In genomic region chr1:59549903-59550302, GRCh38 we compare ENCODE assay signal across 15 cellular contexts.
DNase-seq lines count a peak whose midpoint lies in the region; ATAC-seq and TF ChIP-seq lines count a peak whose summit lies in the region.
"Had no signal": no experiment of that assay in that cellular context is flagged by ENCODE, and none has a peak within 500 bp of the region (broad histone marks: within the 10 kb centered on the region; RNA-seq: fewer than 3 reads in every experiment).

No MANE protein-coding gene starts in this region.

- H3K4me3 ChIP-seq in esophagus squamous epithelium = no peak overlapping the region
- H3K4me3 ChIP-seq: SJSA1 had no signal

- H3K4me1 ChIP-seq in esophagus squamous epithelium = peaks cover 0 to 7% (median 4%) of the 10 kb centered on the region in 3 donors
- H3K4me1 ChIP-seq: SJSA1 had no signal

- H3K4me1 Mint-ChIP-seq in stimulated activated naive B cell treated with anti-CD40 and anti-IgM and Interleukin-4, amounts not matched to agents 10 μg/mL and 1 μg/mL and 100 μg/mL, for 72 hours = peaks cover 3 to 9% of the 10 kb centered on the region in 2 donors

- ATAC-seq in omental fat pad (ENCODE audit: low FRiP score) (peak; percentile 75), HG02840 (IDR thresholded peaks at IDR 0.05; ENCODE audit: low FRiP score, unreplicated experiment) (no peak)
- no peak for ATAC-seq in stimulated activated naive B cell treated with anti-CD40 and anti-IgM and Interleukin-4, amounts not matched to agents 10 μg/mL and 1 μg/mL and 100 μg/mL, for 72 hours (replicated peaks)

- H3K36me3 ChIP-seq in esophagus squamous epithelium = no peaks in the 10 kb centered on the region
- H3K36me3 ChIP-seq: SJSA1 had no signal

- H3K4me3 Mint-ChIP-seq in stimulated activated naive B cell treated with anti-CD40 and anti-IgM and Interleukin-4, amounts not matched to agents 10 μg/mL and 1 μg/mL and 100 μg/mL, for 72 hours = no peak overlapping the region
- H3K4me3 Mint-ChIP-seq: activated CD4-positive, alpha-beta memory T cell treated with anti-CD3 and anti-CD28 coated beads, Interleukin-2, amount 10 ng/mL, durations not matched to agents 7 days and 5 days; immature natural killer cell; type B pancreatic cell had no signal

- peak; percentile 69 for DNase-seq in AG08395 (ENCODE audit: low spot score)
- DNase-seq in NOMO-1 treated with dmso at 0.1 percent for 144 hours (lab: John Stamatoyannopoulos, UW; ENCODE audit: unreplicated experiment) = peak; percentile 54
- no peak for DNase-seq in esophagus squamous epithelium (lab: John Stamatoyannopoulos, UW)
- no peak for DNase-seq in omental fat pad (ENCODE audit: low spot score)
- DNase-seq in SK-N-DZ (ENCODE audit: low spot score) = no peak
- DNase-seq in stimulated activated naive B cell treated with anti-CD40 and anti-IgM and Interleukin-4, amounts not matched to agents 10 μg/mL and 1 μg/mL and 100 μg/mL, for 72 hours = no peak
- DNase-seq in KG1 (lab: John Stamatoyannopoulos, UW) = no peak
- DNase-seq: activated CD4-positive, alpha-beta memory T cell treated with anti-CD3 and anti-CD28 coated beads, Interleukin-2, amount 10 ng/mL, durations not matched to agents 7 days and 5 days; GDM1; GOT3; immature natural killer cell; Karpas-422 had no signal

- H3K36me3 Mint-ChIP-seq in stimulated activated naive B cell treated with anti-CD40 and anti-IgM and Interleukin-4, amounts not matched to agents 10 μg/mL and 1 μg/mL and 100 μg/mL, for 72 hours = peaks cover 15 to 18% of the 10 kb centered on the region in 2 donors

- H3K27me3 ChIP-seq in esophagus squamous epithelium = no peaks in the 10 kb centered on the region
- H3K27me3 ChIP-seq: SJSA1 had no signal

- TF ChIP-seq POLR2A in esophagus squamous epithelium (IDR thresholded peaks at IDR 0.05) = no peak

- intact Hi-C loops in esophagus squamous epithelium (cut with DNase I) = no loop called here

- H3K9me3 Mint-ChIP-seq in stimulated activated naive B cell treated with anti-CD40 and anti-IgM and Interleukin-4, amounts not matched to agents 10 μg/mL and 1 μg/mL and 100 μg/mL, for 72 hours = no peaks in the 10 kb centered on the region
- H3K9me3 Mint-ChIP-seq: activated CD4-positive, alpha-beta memory T cell treated with anti-CD3 and anti-CD28 coated beads, Interleukin-2, amount 10 ng/mL, durations not matched to agents 7 days and 5 days had no signal

- TF ChIP-seq CTCF in esophagus squamous epithelium (IDR thresholded peaks at IDR 0.05) = no peak
- TF ChIP-seq CTCF in omental fat pad (IDR thresholded peaks at IDR 0.05) = no peak

- WGBS in esophagus squamous epithelium, 2 donors = 68 to 76% methylated on average over 3 of the region's 3 CpGs

- no peak overlapping the region for H3K27ac Mint-ChIP-seq in stimulated activated naive B cell treated with anti-CD40 and anti-IgM and Interleukin-4, amounts not matched to agents 10 μg/mL and 1 μg/mL and 100 μg/mL, for 72 hours
- H3K27ac Mint-ChIP-seq: activated CD4-positive, alpha-beta memory T cell treated with anti-CD3 and anti-CD28 coated beads, Interleukin-2, amount 10 ng/mL, durations not matched to agents 7 days and 5 days; immature natural killer cell; type B pancreatic cell had no signal

- H3K27ac ChIP-seq in esophagus squamous epithelium = peak overlapping the region; percentile 16 to 71 (median 55)
- H3K27ac ChIP-seq: SJSA1 had no signal

- H3K27me3 Mint-ChIP-seq in stimulated activated naive B cell treated with anti-CD40 and anti-IgM and Interleukin-4, amounts not matched to agents 10 μg/mL and 1 μg/mL and 100 μg/mL, for 72 hours = no peaks in the 10 kb centered on the region
- H3K27me3 Mint-ChIP-seq: activated CD4-positive, alpha-beta memory T cell treated with anti-CD3 and anti-CD28 coated beads, Interleukin-2, amount 10 ng/mL, durations not matched to agents 7 days and 5 days; type B pancreatic cell had no signal

- no peaks in the 10 kb centered on the region for H3K9me3 ChIP-seq in esophagus squamous epithelium
- H3K9me3 ChIP-seq: SJSA1 had no signal

Comparison
In these comparisons a context has a peak if more than half of its experiments do, and no peak if none do; other contexts are left out.
1. DNase-seq: peak in AG08395 (single experiment) and NOMO-1 treated with dmso at 0.1 percent for 144 hours (single experiment); none in esophagus squamous epithelium (single experiment), omental fat pad (single experiment), SK-N-DZ (single experiment), stimulated activated naive B cell treated with anti-CD40 and anti-IgM and Interleukin-4, amounts not matched to agents 10 μg/mL and 1 μg/mL and 100 μg/mL, for 72 hours (single experiment) and KG1 (single experiment).